In the genomic region with DNA sequence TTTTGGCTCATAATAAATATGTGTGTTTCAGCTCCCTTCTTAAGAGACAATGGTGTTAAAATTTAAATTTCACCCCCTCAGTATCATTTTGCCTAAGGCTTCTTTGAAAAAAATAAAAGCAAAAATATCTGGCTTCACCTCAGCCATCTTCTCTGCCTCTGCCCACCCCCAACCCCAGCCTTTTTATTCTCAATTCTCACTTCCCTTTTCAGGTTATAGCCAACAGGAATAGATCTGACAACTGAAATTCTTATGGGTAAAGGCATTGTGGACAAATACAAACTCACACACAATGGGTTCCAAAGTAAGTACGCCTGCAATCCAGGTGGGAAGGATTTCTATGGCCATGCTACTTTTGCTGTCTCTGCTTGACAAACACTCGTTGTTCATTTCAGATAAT, we compare ENCODE assay signal across 19 cellular contexts.
"Had no signal": no experiment of that assay in that cellular context is flagged by ENCODE, and none has a peak within 500 bp of the region (broad histone marks: within the 10 kb centered on the region; RNA-seq: fewer than 3 reads in every experiment).

No MANE protein-coding gene starts in this region.

- H3K36me3 Mint-ChIP-seq: activated naive CD8-positive, alpha-beta T cell treated with anti-CD3 and anti-CD28 coated beads for 36 hours had no signal

- H3K9me3 Mint-ChIP-seq: activated CD4-positive, alpha-beta T cell treated with anti-CD3 and anti-CD28 coated beads, Interleukin-2, amount 10 ng/mL, durations not matched to agents 7 days and 5 days; nephron progenitor cell had no signal

- H3K27me3 Mint-ChIP-seq: activated CD4-positive, alpha-beta T cell treated with anti-CD3 and anti-CD28 coated beads, Interleukin-2, amount 10 ng/mL, durations not matched to agents 7 days and 5 days; activated naive CD8-positive, alpha-beta T cell treated with anti-CD3 and anti-CD28 coated beads for 36 hours; activated T-helper 17 cell treated with anti-CD3 and anti-CD28 coated beads, Interleukin-2, amount 50 U/mL, for 72 hours; central memory CD8-positive, alpha-beta T cell had no signal

- ATAC-seq: activated CD8-positive, alpha-beta T cell treated with anti-CD3 and anti-CD28 coated beads, Interleukin-2, amount 10 ng/mL, durations not matched to agents 7 days and 5 days; activated T-helper 17 cell treated with anti-CD3 and anti-CD28 coated beads, Interleukin-2, amount 50 U/mL, for 72 hours; left cardiac atrium; right cardiac atrium; stimulated activated naive CD8-positive, alpha-beta T cell treated with anti-CD3 and anti-CD28 coated beads, Interleukin-15, Interleukin-2, amounts not matched to agents 100 U/mL and 50 U/mL, for 24 hours had no signal

- H3K4me3 Mint-ChIP-seq: activated CD4-positive, alpha-beta T cell treated with anti-CD3 and anti-CD28 coated beads, Interleukin-2, amount 10 ng/mL, durations not matched to agents 7 days and 5 days; activated CD8-positive, alpha-beta T cell treated with anti-CD3 and anti-CD28 coated beads, Interleukin-2, amount 10 ng/mL, durations not matched to agents 7 days and 5 days; activated naive CD8-positive, alpha-beta T cell treated with anti-CD3 and anti-CD28 coated beads for 36 hours; activated T-helper 17 cell treated with anti-CD3 and anti-CD28 coated beads, Interleukin-2, amount 50 U/mL, for 72 hours; central memory CD8-positive, alpha-beta T cell; nephron progenitor cell had no signal

- H3K4me1 Mint-ChIP-seq: activated CD4-positive, alpha-beta T cell treated with anti-CD3 and anti-CD28 coated beads, Interleukin-2, amount 10 ng/mL, durations not matched to agents 7 days and 5 days; activated naive CD8-positive, alpha-beta T cell treated with anti-CD3 and anti-CD28 coated beads for 36 hours; activated T-helper 17 cell treated with anti-CD3 and anti-CD28 coated beads, Interleukin-2, amount 50 U/mL, for 72 hours; central memory CD8-positive, alpha-beta T cell had no signal

- DNase-seq: activated CD4-positive, alpha-beta T cell treated with anti-CD3 and anti-CD28 coated beads, Interleukin-2, amount 10 ng/mL, durations not matched to agents 7 days and 5 days; activated CD4-positive, CD25-positive, alpha-beta regulatory T cell treated with anti-CD3 and anti-CD28 coated beads, Interleukin-2, amount 50 U/mL, for 72 hours; activated CD8-positive, alpha-beta T cell treated with anti-CD3 and anti-CD28 coated beads, Interleukin-2, amount 10 ng/mL, durations not matched to agents 7 days and 5 days; activated naive CD4-positive, alpha-beta T cell; activated naive CD8-positive, alpha-beta T cell treated with anti-CD3 and anti-CD28 coated beads for 36 hours; activated T-cell treated with anti-CD3 and anti-CD28 coated beads, Interleukin-2, amount 50 U/mL, for 1 hour; dorsolateral prefrontal cortex; glutamatergic neuron; hypothalamus; left cardiac atrium; nephron progenitor cell; nucleus accumbens; right cardiac atrium; stimulated activated CD4-positive, alpha-beta T cell treated with anti-CD3 and anti-CD28 coated beads, Interleukin-4, amount 100 ng/mL, for 4 hours; stimulated activated naive CD8-positive, alpha-beta T cell treated with anti-CD3 and anti-CD28 coated beads, Interleukin-15, Interleukin-2, amounts not matched to agents 100 U/mL and 50 U/mL, for 24 hours; upper lobe of left lung; WERI-Rb-1 had no signal

- H3K27ac Mint-ChIP-seq: activated CD4-positive, alpha-beta T cell treated with anti-CD3 and anti-CD28 coated beads, Interleukin-2, amount 10 ng/mL, durations not matched to agents 7 days and 5 days; activated CD8-positive, alpha-beta T cell treated with anti-CD3 and anti-CD28 coated beads, Interleukin-2, amount 10 ng/mL, durations not matched to agents 7 days and 5 days; activated naive CD8-positive, alpha-beta T cell treated with anti-CD3 and anti-CD28 coated beads for 36 hours; activated T-helper 17 cell treated with anti-CD3 and anti-CD28 coated beads, Interleukin-2, amount 50 U/mL, for 72 hours; nephron progenitor cell had no signal
